8 cellular contexts compared by ENCODE assay signal in genomic region chr16:22191966-22192260, GRCh38. TPM values are rescaled to one million over a fixed set of nuclear protein-coding genes. Genes with fewer than 3 reads are reported as not detected.
A peak's percentile ranks its signal among the peaks of the same experiment; 100 is the strongest.
DNase-seq lines count a peak whose midpoint lies in the region; ATAC-seq, FAIRE-seq and TF ChIP-seq lines count a peak whose summit lies in the region.

No MANE protein-coding gene starts in this region.

- peaks cover 23% of the 10 kb centered on the region for H3K36me3 Mint-ChIP-seq in activated T-helper 17 cell treated with anti-CD3 and anti-CD28 coated beads, Interleukin-2, amount 50 U/mL, for 72 hours (ENCODE audit: low read depth)
- peaks cover 5% of the 10 kb centered on the region for H3K36me3 Mint-ChIP-seq in glutamatergic neuron (ENCODE audit: unreplicated experiment)

- H3K9me3 ChIP-seq in BLaER1 treated with 17β-estradiol and CSF1 and Interleukin-3, amounts not matched to agents 10 nM and 100 nM (replicated peaks in 1 of 11): no peaks in the 10 kb centered on the region
- H3K9me3 ChIP-seq in small intestine (ENCODE audit: control insufficient read depth, low read depth): no peaks in the 10 kb centered on the region

- FAIRE-seq in small intestine (lab: Jason Lieb, UNC): no peak

- DNase-seq in glutamatergic neuron: no peak
- no peak for DNase-seq in small intestine
- DNase-seq in hepatic stellate cell (ENCODE audit: low spot score): no peak

- WGBS in small intestine, 3 donors: 5 to 6% (median 6%) methylated on average over 3 of the region's 3 CpGs

- peak overlapping the region; percentile 60 to 90 (median 77); a peak in 14 of 22 replicates for H3K9ac ChIP-seq in BLaER1 treated with 17β-estradiol and CSF1 and Interleukin-3, amounts not matched to agents 10 nM and 100 nM
- peak overlapping the region; percentile 56 for H3K9ac ChIP-seq in KMS-11

- H3K4me2 ChIP-seq in BLaER1 treated with 17β-estradiol and CSF1 and Interleukin-3, amounts not matched to agents 10 nM and 100 nM: peak overlapping the region; percentile 78 to 97 (median 91)
- H3K4me2 ChIP-seq in KMS-11: peak overlapping the region; percentile 92

- peak overlapping the region; percentile 80; the same call in 1 of the 2 replicates for H2AFZ ChIP-seq in KMS-11 (ENCODE audit: low read depth)

- H3K4me3 ChIP-seq in BLaER1 treated with 17β-estradiol and CSF1 and Interleukin-3, amounts not matched to agents 10 nM and 100 nM: peak overlapping the region; percentile 50 to 73 (median 63)
- no peak overlapping the region for H3K4me3 ChIP-seq in KMS-11 (IDR thresholded peaks at IDR 0.05; ENCODE audit: insufficient read depth, low read depth, low read length)
- peak overlapping the region in 1 of 2 donors; percentile 28 for H3K4me3 ChIP-seq in small intestine (ENCODE audit: low read depth in 1 of 2, low read length in 2 of 2)

- H3K27me3 ChIP-seq in BLaER1 treated with 17β-estradiol and CSF1 and Interleukin-3, amounts not matched to agents 10 nM and 100 nM: peaks cover 0 to 22% (median 17%) of the 10 kb centered on the region in 11 experiments; a peak in 14 of 22 replicates
- H3K27me3 ChIP-seq in KMS-11 (ENCODE audit: insufficient read depth, low read depth): no peaks in the 10 kb centered on the region
- H3K27me3 ChIP-seq in small intestine (ENCODE audit: control insufficient read depth in 2 of 2, insufficient read depth in 2 of 2, low read length in 2 of 2): no peaks in the 10 kb centered on the region

- ATAC-seq in activated T-helper 17 cell treated with anti-CD3 and anti-CD28 coated beads, Interleukin-2, amount 50 U/mL, for 72 hours (replicated peaks): no peak
- ATAC-seq in HG03175 (IDR thresholded peaks at IDR 0.05; ENCODE audit: unreplicated experiment) (no peak), HG02623 (IDR thresholded peaks at IDR 0.05; ENCODE audit: unreplicated experiment) (no peak)

- H3K4me3 Mint-ChIP-seq in activated T-helper 17 cell treated with anti-CD3 and anti-CD28 coated beads, Interleukin-2, amount 50 U/mL, for 72 hours: peak overlapping the region; percentile 99
- peak overlapping the region; percentile 80 for H3K4me3 Mint-ChIP-seq in glutamatergic neuron (ENCODE audit: unreplicated experiment)

- peaks cover 9% of the 10 kb centered on the region for H3K9me3 Mint-ChIP-seq in activated T-helper 17 cell treated with anti-CD3 and anti-CD28 coated beads, Interleukin-2, amount 50 U/mL, for 72 hours
- peaks cover 22% of the 10 kb centered on the region for H3K9me3 Mint-ChIP-seq in glutamatergic neuron (ENCODE audit: unreplicated experiment)

- no peaks in the 10 kb centered on the region for H3K36me3 ChIP-seq in BLaER1 treated with 17β-estradiol and CSF1 and Interleukin-3, amounts not matched to agents 10 nM and 100 nM
- H3K36me3 ChIP-seq in KMS-11 (ENCODE audit: insufficient read depth): no peaks in the 10 kb centered on the region
- no peaks in the 10 kb centered on the region for H3K36me3 ChIP-seq in small intestine (ENCODE audit: control insufficient read depth in 2 of 2, insufficient read depth in 2 of 2, low read length in 2 of 2)

- H3K27ac Mint-ChIP-seq in activated T-helper 17 cell treated with anti-CD3 and anti-CD28 coated beads, Interleukin-2, amount 50 U/mL, for 72 hours: peak overlapping the region; percentile 99
- peak overlapping the region; percentile 10 for H3K27ac Mint-ChIP-seq in glutamatergic neuron (ENCODE audit: unreplicated experiment)

- H3K79me2 ChIP-seq in KMS-11 (ENCODE audit: insufficient read depth, low read depth): no peaks in the 10 kb centered on the region

- peaks cover 42 to 61% (median 50%) of the 10 kb centered on the region in 10 experiments for H3K4me1 ChIP-seq in BLaER1 treated with 17β-estradiol and CSF1 and Interleukin-3, amounts not matched to agents 10 nM and 100 nM
- H3K4me1 ChIP-seq in KMS-11 (ENCODE audit: low read depth, poor library complexity, severe bottlenecking) (peaks cover 70% of the 10 kb centered on the region), small intestine (ENCODE audit: control insufficient read depth in 2 of 2, insufficient read depth in 1 of 2, low read depth in 1 of 2, low read length in 1 of 2) (peaks cover 8% of the 10 kb centered on the region in 2 donors)

- peak overlapping the region in 4 of 11 experiments; percentile 77 to 87 (median 84); a peak in 8 of 22 replicates for H3K27ac ChIP-seq in BLaER1 treated with 17β-estradiol and CSF1 and Interleukin-3, amounts not matched to agents 10 nM and 100 nM
- peak overlapping the region; percentile 86 for H3K27ac ChIP-seq in KMS-11
- H3K27ac ChIP-seq in small intestine (ENCODE audit: low read depth in 1 of 2, low read length in 1 of 2): peak overlapping the region; percentile 35 to 95

- H3K27me3 Mint-ChIP-seq in activated T-helper 17 cell treated with anti-CD3 and anti-CD28 coated beads, Interleukin-2, amount 50 U/mL, for 72 hours: no peaks in the 10 kb centered on the region
- H3K27me3 Mint-ChIP-seq in glutamatergic neuron (ENCODE audit: unreplicated experiment): peaks cover 17% of the 10 kb centered on the region

- peaks cover 0 to 10% (median 0%) of the 10 kb centered on the region in 11 experiments; a peak in 1 of 22 replicates for H4K20me1 ChIP-seq in BLaER1 treated with 17β-estradiol and CSF1 and Interleukin-3, amounts not matched to agents 10 nM and 100 nM
- H4K20me1 ChIP-seq in KMS-11 (ENCODE audit: insufficient read depth): no peaks in the 10 kb centered on the region

- H3K4me1 Mint-ChIP-seq in activated T-helper 17 cell treated with anti-CD3 and anti-CD28 coated beads, Interleukin-2, amount 50 U/mL, for 72 hours: peaks cover 39% of the 10 kb centered on the region
- H3K4me1 Mint-ChIP-seq in glutamatergic neuron (ENCODE audit: low read depth, unreplicated experiment): peaks cover 12% of the 10 kb centered on the region

- TF ChIP-seq CTCF in KMS-11 (conservative IDR thresholded peaks at IDR 0.05; ENCODE audit: low read depth, low read length) (no peak), glutamatergic neuron (IDR thresholded peaks at IDR 0.05; ENCODE audit: partially characterized antibody, unreplicated experiment) (no peak)

RNA-seq across cellular contexts. Expression of gene EEF2K, which starts 14.2 kb away (rescaled TPM):
- 10 to 100 TPM; 22.5 to 29.0 TPM for total RNA-seq in activated T-helper 17 cell treated with anti-CD3 and anti-CD28 coated beads, Interleukin-2, amount 50 U/mL, for 72 hours
- 40.2 TPM for total RNA-seq in glutamatergic neuron (ENCODE audit: unreplicated experiment)
- 1 to 10 TPM; 2.4 to 7.1 (median 4.5) TPM for polyA plus RNA-seq in small intestine

RNA-seq across cellular contexts. Expression of gene SDR42E2, which starts 29.6 kb away (rescaled TPM):
- not detected for total RNA-seq in activated T-helper 17 cell treated with anti-CD3 and anti-CD28 coated beads, Interleukin-2, amount 50 U/mL, for 72 hours
- not detected for total RNA-seq in glutamatergic neuron (ENCODE audit: unreplicated experiment)
- polyA plus RNA-seq in small intestine: under 1 TPM in 1 of 3 donors, not detected in 2; 0.01 TPM
